In genomic region chr16:3175157-3176153, GRCh38 we compare ENCODE assay signal across 10 cellular contexts. TPM values are rescaled to one million over a fixed set of nuclear protein-coding genes. Genes with fewer than 3 reads are reported as not detected.
DNase-seq lines count a peak whose midpoint lies in the region; ATAC-seq and TF ChIP-seq lines count a peak whose summit lies in the region.
"Had no signal": no experiment of that assay in that cellular context is flagged by ENCODE, and none has a peak within 500 bp of the region (broad histone marks: within the 10 kb centered on the region; RNA-seq: fewer than 3 reads in every experiment).

No MANE protein-coding gene starts in this region.

- intact Hi-C loops in Right ventricle myocardium superior (cut with DNase I), result no loop called here

- no peak for TF ChIP-seq POLR2A in suprapubic skin (IDR thresholded peaks at IDR 0.05)

- H3K9me3 ChIP-seq in suprapubic skin, result no peaks in the 10 kb centered on the region

- H3K4me3 Mint-ChIP-seq in activated naive CD8-positive, alpha-beta T cell, result peak overlapping the region; percentile 27
- peak overlapping the region; percentile 28 for H3K4me3 Mint-ChIP-seq in mesothelial cell of epicardium
- H3K4me3 Mint-ChIP-seq in T-helper 2 cell treated with Interferon-gamma antibody and Interleukin-4, amounts not matched to agents 5 μg/mL and 100 μg/mL, for 36 hours, result no peak overlapping the region

- DNase-seq in ELF-1 (ENCODE audit: low read depth, low spot score) (peak; percentile 90), LNCaP clone FGC (ENCODE audit: low read depth) (no peak), mesothelial cell of epicardium (ENCODE audit: low spot score in 2 of 2, unreplicated experiment in 2 of 2) (no peak), suprapubic skin (ENCODE audit: low spot score in 2 of 2) (no peak), Right ventricle myocardium superior (no peak)
- DNase-seq in T-helper 2 cell treated with Interferon-gamma antibody and Interleukin-4, amounts not matched to agents 5 μg/mL and 100 μg/mL, for 36 hours (ENCODE audit: low spot score), result no peak
- DNase-seq: activated CD4-positive, CD25-positive, alpha-beta regulatory T cell had no signal

- no peak for ATAC-seq in GM18909 (IDR thresholded peaks at IDR 0.05; ENCODE audit: poor library complexity, unreplicated experiment)
- no peak for ATAC-seq in Right ventricle myocardium superior (ENCODE audit: poor library complexity)

- H3K27ac Mint-ChIP-seq in activated naive CD8-positive, alpha-beta T cell, result no peak overlapping the region
- H3K27ac Mint-ChIP-seq in mesothelial cell of epicardium, result no peak overlapping the region
- no peak overlapping the region for H3K27ac Mint-ChIP-seq in T-helper 2 cell treated with Interferon-gamma antibody and Interleukin-4, amounts not matched to agents 5 μg/mL and 100 μg/mL, for 36 hours

- H3K27ac ChIP-seq in suprapubic skin, result no peak overlapping the region

- TF ChIP-seq CTCF in LNCaP clone FGC (IDR thresholded peaks at IDR 0.05; ENCODE audit: control insufficient read depth, extremely low read depth, insufficient read depth) (no peak), mesothelial cell of epicardium (IDR thresholded peaks at IDR 0.05; ENCODE audit: unreplicated experiment) (no peak), suprapubic skin (IDR thresholded peaks at IDR 0.05) (no peak)

- H3K27me3 ChIP-seq in suprapubic skin, result peaks cover 100% of the 10 kb centered on the region

- no peaks in the 10 kb centered on the region for H3K9me3 Mint-ChIP-seq in activated naive CD8-positive, alpha-beta T cell (ENCODE audit: low read depth)
- H3K9me3 Mint-ChIP-seq in mesothelial cell of epicardium, result no peaks in the 10 kb centered on the region
- H3K9me3 Mint-ChIP-seq in T-helper 2 cell treated with Interferon-gamma antibody and Interleukin-4, amounts not matched to agents 5 μg/mL and 100 μg/mL, for 36 hours, result no peaks in the 10 kb centered on the region

- WGBS in suprapubic skin, result 15% methylated on average over 10 of the region's 39 CpGs

- peaks cover 47% of the 10 kb centered on the region for H3K27me3 Mint-ChIP-seq in activated naive CD8-positive, alpha-beta T cell
- peaks cover 96% of the 10 kb centered on the region for H3K27me3 Mint-ChIP-seq in mesothelial cell of epicardium (ENCODE audit: low read depth)
- H3K27me3 Mint-ChIP-seq in T-helper 2 cell treated with Interferon-gamma antibody and Interleukin-4, amounts not matched to agents 5 μg/mL and 100 μg/mL, for 36 hours (ENCODE audit: low read depth), result peaks cover 84% of the 10 kb centered on the region

- peaks cover 33% of the 10 kb centered on the region for H3K4me1 Mint-ChIP-seq in activated naive CD8-positive, alpha-beta T cell (ENCODE audit: low read depth)
- peaks cover 11% of the 10 kb centered on the region for H3K4me1 Mint-ChIP-seq in mesothelial cell of epicardium
- peaks cover 30% of the 10 kb centered on the region for H3K4me1 Mint-ChIP-seq in T-helper 2 cell treated with Interferon-gamma antibody and Interleukin-4, amounts not matched to agents 5 μg/mL and 100 μg/mL, for 36 hours (ENCODE audit: low read depth)

- peaks cover 31% of the 10 kb centered on the region for H3K4me1 ChIP-seq in suprapubic skin

- H3K36me3 Mint-ChIP-seq in activated naive CD8-positive, alpha-beta T cell, result no peaks in the 10 kb centered on the region
- H3K36me3 Mint-ChIP-seq in mesothelial cell of epicardium, result no peaks in the 10 kb centered on the region
- peaks cover 1% of the 10 kb centered on the region for H3K36me3 Mint-ChIP-seq in T-helper 2 cell treated with Interferon-gamma antibody and Interleukin-4, amounts not matched to agents 5 μg/mL and 100 μg/mL, for 36 hours (ENCODE audit: low read depth)

- H3K4me3 ChIP-seq in LNCaP clone FGC (ENCODE audit: low read depth, low read length), result peak overlapping the region; percentile 50
- no peak overlapping the region for H3K4me3 ChIP-seq in suprapubic skin

- TF ChIP-seq EP300 in suprapubic skin (IDR thresholded peaks at IDR 0.05), result no peak

- no peaks in the 10 kb centered on the region for H3K36me3 ChIP-seq in suprapubic skin

RNA-seq across cellular contexts. Expression of gene OR1F1, which starts 12.5 kb away (rescaled TPM):
- total RNA-seq in mesothelial cell of epicardium, result not detected in 3 replicates
- total RNA-seq in suprapubic skin, result not detected
- total RNA-seq in Right ventricle myocardium superior, result not detected
- total RNA-seq: glomerular endothelial cell had no signal

RNA-seq across cellular contexts. Expression of gene ZNF213, which starts 40.6 kb away (rescaled TPM):
- total RNA-seq in mesothelial cell of epicardium (12.2 to 13.4 TPM (median 12.7 TPM) in 3 replicates), suprapubic skin (10 to 100 TPM; 14.0 to 18.0 (median 16.4) TPM), Right ventricle myocardium superior (6.1 TPM)

RNA-seq across cellular contexts. Expression of gene ZNF200, which starts 59.5 kb away (rescaled TPM):
- 8.0 to 8.6 TPM (median 8.3 TPM) in 3 replicates for total RNA-seq in mesothelial cell of epicardium
- 1 to 10 TPM; 2.6 to 7.7 (median 4.8) TPM for total RNA-seq in suprapubic skin
- total RNA-seq in Right ventricle myocardium superior, result 4.1 TPM
